In genomic region chr15:84937144-84937543, GRCh38 we compare ENCODE assay signal across 1 cellular context.
TF ChIP-seq lines count a peak whose summit lies in the region.

No MANE protein-coding gene starts in this region.

TF ChIP-seq in WTC11, 78 proteins besides CTCF, POLR2A, EP300 and RAD21 (continued from another document):
- TF ChIP-seq ARID4B (CRISPR knock-in tag; IDR thresholded peaks at IDR 0.05; ENCODE audit: borderline replicate concordance) (no peak), TEAD1 (CRISPR knock-in tag; IDR thresholded peaks at IDR 0.05) (no peak), ELF4 (CRISPR knock-in tag; IDR thresholded peaks at IDR 0.05; ENCODE audit: low read depth) (no peak)
